In genomic region chr16:64426131-64426666, GRCh38 we compare ENCODE assay signal across 28 cellular contexts.
DNase-seq lines count a peak whose midpoint lies in the region; ATAC-seq, FAIRE-seq and TF ChIP-seq lines count a peak whose summit lies in the region.
"Had no signal": no experiment of that assay in that cellular context is flagged by ENCODE, and none has a peak within 500 bp of the region (broad histone marks: within the 10 kb centered on the region; RNA-seq: fewer than 3 reads in every experiment).

No MANE protein-coding gene starts in this region.

- intact Hi-C loops in OCI-LY7 (cut with micrococcal nuclease; ENCODE audit: unreplicated experiment): no loop called here

- H3K9me3 ChIP-seq in Karpas-422 (ENCODE audit: low read length) (peaks cover 8% of the 10 kb centered on the region; the same call in 1 of the 2 replicates), MM.1S (replicated peaks; ENCODE audit: insufficient read depth, low read length) (no peaks in the 10 kb centered on the region), OCI-LY7 (ENCODE audit: low read length) (peaks cover 26% of the 10 kb centered on the region), astrocyte (ENCODE audit: insufficient read depth, low read depth, low read length) (no peaks in the 10 kb centered on the region)
- H3K9me3 ChIP-seq: BE2C had no signal

- TF ChIP-seq CTCF in MM.1S (IDR thresholded peaks at IDR 0.05; ENCODE audit: low read length) (no peak), OCI-LY7 (conservative IDR thresholded peaks at IDR 0.05; ENCODE audit: low read length) (no peak), astrocyte (IDR thresholded peaks at IDR 0.05; ENCODE audit: insufficient read depth, low read depth, low read length) (no peak)

- no peak overlapping the region for H3K4me3 Mint-ChIP-seq in astrocyte (ENCODE audit: unreplicated experiment)
- no peak overlapping the region for H3K4me3 Mint-ChIP-seq in activated naive CD4-positive, alpha-beta T cell treated with anti-CD3 and anti-CD28 coated beads, Interleukin-2, amount 10 ng/mL, durations not matched to agents 7 days and 5 days
- H3K4me3 Mint-ChIP-seq: CD14-positive monocyte; CD4-positive, alpha-beta memory T cell; CD4-positive, CD25-positive, alpha-beta regulatory T cell; CD8-positive, alpha-beta memory T cell had no signal

- peaks cover 6% of the 10 kb centered on the region for H3K9me3 Mint-ChIP-seq in astrocyte (ENCODE audit: unreplicated experiment)
- peaks cover 27% of the 10 kb centered on the region for H3K9me3 Mint-ChIP-seq in activated naive CD4-positive, alpha-beta T cell treated with anti-CD3 and anti-CD28 coated beads, Interleukin-2, amount 10 ng/mL, durations not matched to agents 7 days and 5 days

- H3K27ac ChIP-seq in Karpas-422 (ENCODE audit: low read length) (peak overlapping the region; percentile 55), MM.1S (ENCODE audit: low read length) (no peak overlapping the region), OCI-LY7 (ENCODE audit: low read depth, low read length, poor library complexity, severe bottlenecking) (no peak overlapping the region), astrocyte (ENCODE audit: low read depth, low read length) (no peak overlapping the region)
- H3K27ac ChIP-seq: BLaER1 had no signal

- no peaks in the 10 kb centered on the region for H3F3A ChIP-seq in MM.1S (ENCODE audit: insufficient read depth, low read length)

- H3K4me2 ChIP-seq in Karpas-422 (ENCODE audit: low read depth, low read length, poor library complexity, severe bottlenecking) (no peak overlapping the region), MM.1S (ENCODE audit: low read depth, low read length) (no peak overlapping the region), OCI-LY7 (ENCODE audit: low read length) (no peak overlapping the region), astrocyte (ENCODE audit: low read length) (no peak overlapping the region)
- H3K4me2 ChIP-seq: BLaER1 had no signal

- H3K4me1 ChIP-seq in Karpas-422 (ENCODE audit: low read length) (peaks cover 44% of the 10 kb centered on the region), MM.1S (ENCODE audit: low read length) (no peaks in the 10 kb centered on the region), OCI-LY7 (ENCODE audit: insufficient read depth, low read length, poor library complexity, severe bottlenecking) (peaks cover 19% of the 10 kb centered on the region), astrocyte (ENCODE audit: insufficient read depth, low read length) (peaks cover 12% of the 10 kb centered on the region)

- no peaks in the 10 kb centered on the region for H3K9me2 ChIP-seq in Karpas-422 (replicated peaks; ENCODE audit: insufficient read depth, low read length)
- no peaks in the 10 kb centered on the region for H3K9me2 ChIP-seq in MM.1S (replicated peaks; ENCODE audit: insufficient read depth, low read length)
- no peaks in the 10 kb centered on the region for H3K9me2 ChIP-seq in OCI-LY7 (ENCODE audit: insufficient read depth, low read length)

- no peak for FAIRE-seq in astrocyte (lab: Jason Lieb, UNC)
- FAIRE-seq: A204.1, GM12891, GM19239 had no signal

- H4K20me1 ChIP-seq in Karpas-422 (ENCODE audit: insufficient read depth, low read depth, low read length): no peaks in the 10 kb centered on the region
- no peaks in the 10 kb centered on the region for H4K20me1 ChIP-seq in MM.1S (ENCODE audit: insufficient read depth, low read length)
- no peaks in the 10 kb centered on the region for H4K20me1 ChIP-seq in OCI-LY7 (ENCODE audit: insufficient read depth, low read length)
- no peaks in the 10 kb centered on the region for H4K20me1 ChIP-seq in astrocyte (ENCODE audit: insufficient read depth, low read length)
- H4K20me1 ChIP-seq: BLaER1 had no signal

- H3K4me3 ChIP-seq in Karpas-422 (ENCODE audit: low read length): no peak overlapping the region
- no peak overlapping the region for H3K4me3 ChIP-seq in MM.1S (ENCODE audit: low read length)
- no peak overlapping the region for H3K4me3 ChIP-seq in OCI-LY7 (ENCODE audit: low read depth, low read length, poor library complexity, severe bottlenecking)
- H3K4me3 ChIP-seq in astrocyte (ENCODE audit: insufficient read depth, low read depth, low read length): no peak overlapping the region
- H3K4me3 ChIP-seq: BLaER1 had no signal

- H2AFZ ChIP-seq in Karpas-422 (ENCODE audit: low read length) (peak overlapping the region; percentile 39; the same call in 1 of the 2 replicates), MM.1S (ENCODE audit: low read length) (no peak overlapping the region), OCI-LY7 (ENCODE audit: low read length) (peak overlapping the region; percentile 39; the same call in 1 of the 2 replicates), astrocyte (ENCODE audit: low read depth, low read length) (no peak overlapping the region)

- H3K9ac ChIP-seq in Karpas-422 (ENCODE audit: low read length): no peak overlapping the region
- H3K9ac ChIP-seq in MM.1S (ENCODE audit: low read length): no peak overlapping the region
- no peak overlapping the region for H3K9ac ChIP-seq in astrocyte (ENCODE audit: low read length)
- H3K9ac ChIP-seq: BLaER1 had no signal

- ATAC-seq in GM21528 (IDR thresholded peaks at IDR 0.05; ENCODE audit: low FRiP score, unreplicated experiment): no peak

- H3K27me3 ChIP-seq in Karpas-422 (ENCODE audit: low read length) (no peaks in the 10 kb centered on the region), MM.1S (replicated peaks; ENCODE audit: insufficient read depth, low read length) (no peaks in the 10 kb centered on the region), astrocyte (ENCODE audit: insufficient read depth, low read length) (no peaks in the 10 kb centered on the region)
- H3K27me3 ChIP-seq: BE2C, BLaER1 had no signal

- CTCF ChIA-PET in OCI-LY7 (lab: Charles Lee; ENCODE audit: unreplicated experiment): no interaction called here
- CTCF ChIA-PET in activated naive CD4-positive, alpha-beta T cell treated with anti-CD3 and anti-CD28 coated beads, Interleukin-2, amount 10 ng/mL, durations not matched to agents 7 days and 5 days (lab: Charles Lee): no interaction called here

- H3K79me2 ChIP-seq in Karpas-422 (ENCODE audit: low read length): no peaks in the 10 kb centered on the region
- no peaks in the 10 kb centered on the region for H3K79me2 ChIP-seq in MM.1S (ENCODE audit: low read length)
- H3K79me2 ChIP-seq in OCI-LY7 (ENCODE audit: insufficient read depth, low read depth, low read length): no peaks in the 10 kb centered on the region
- H3K79me2 ChIP-seq in astrocyte (ENCODE audit: insufficient read depth, low read length): no peaks in the 10 kb centered on the region

- POLR2A ChIA-PET in OCI-LY7 (lab: Charles Lee): interaction anchor here (0.7 to 2.4 kb wide), 4 partner anchors 10 to 99 kb away, joined by 3 to 7 read pairs (median 4); no protein-coding TSS in a partner anchor

- H3K36me3 ChIP-seq in Karpas-422 (ENCODE audit: insufficient read depth, low read length) (no peaks in the 10 kb centered on the region; the same call in 1 of the 2 replicates), MM.1S (replicated peaks; ENCODE audit: insufficient read depth, low read length) (no peaks in the 10 kb centered on the region), OCI-LY7 (ENCODE audit: insufficient read depth, low read length) (peaks cover 8% of the 10 kb centered on the region; the same call in 1 of the 2 replicates), astrocyte (ENCODE audit: insufficient read depth, low read length) (no peaks in the 10 kb centered on the region)
- H3K36me3 ChIP-seq: BE2C, BLaER1 had no signal

- BruUV-seq in OCI-LY7 (replicated peaks; lab: Mats Ljungman, UMichigan): no TSS peak

- H3K36me3 Mint-ChIP-seq in astrocyte (ENCODE audit: low read depth, unreplicated experiment): no peaks in the 10 kb centered on the region
- H3K36me3 Mint-ChIP-seq in activated naive CD4-positive, alpha-beta T cell treated with anti-CD3 and anti-CD28 coated beads, Interleukin-2, amount 10 ng/mL, durations not matched to agents 7 days and 5 days: no peaks in the 10 kb centered on the region
- H3K36me3 Mint-ChIP-seq: CD14-positive monocyte; CD4-positive, CD25-positive, alpha-beta regulatory T cell had no signal

- no peak for DNase-seq in Karpas-422
- DNase-seq in MM.1S: peak; percentile 8
- DNase-seq in OCI-LY7 (ENCODE audit: low spot score): no peak
- no peak for DNase-seq in astrocyte (ENCODE audit: low read depth)
- no peak for DNase-seq in NCI-H526 treated with DMSO at 0.1 percent for 48 hours (lab: John Stamatoyannopoulos, UW)
- no peak for DNase-seq in OCI-M2 (lab: John Stamatoyannopoulos, UW; ENCODE audit: unreplicated experiment)
- no peak for DNase-seq in activated naive CD4-positive, alpha-beta T cell treated with anti-CD3 and anti-CD28 coated beads, Interleukin-2, amount 10 ng/mL, durations not matched to agents 7 days and 5 days
- DNase-seq: 8988T; ACHN; BE2C; C1 segment of cervical spinal cord; CD4-positive, alpha-beta memory T cell; CD4-positive, CD25-positive, alpha-beta regulatory T cell; CD8-positive, alpha-beta memory T cell; COR-L47; DMS 273 treated with DMSO at 0.1 percent for 48 hours; DMS153; DMS53; DMS79; DND-41; EL; GDM1 had no signal

- peak overlapping the region; percentile 23 for H3K27ac Mint-ChIP-seq in astrocyte (ENCODE audit: unreplicated experiment)
- no peak overlapping the region for H3K27ac Mint-ChIP-seq in activated naive CD4-positive, alpha-beta T cell treated with anti-CD3 and anti-CD28 coated beads, Interleukin-2, amount 10 ng/mL, durations not matched to agents 7 days and 5 days
- H3K27ac Mint-ChIP-seq: CD14-positive monocyte; CD4-positive, alpha-beta memory T cell; CD4-positive, CD25-positive, alpha-beta regulatory T cell; CD8-positive, alpha-beta memory T cell had no signal

- no peaks in the 10 kb centered on the region for H3K27me3 Mint-ChIP-seq in astrocyte (ENCODE audit: low read depth, unreplicated experiment)
- H3K27me3 Mint-ChIP-seq in activated naive CD4-positive, alpha-beta T cell treated with anti-CD3 and anti-CD28 coated beads, Interleukin-2, amount 10 ng/mL, durations not matched to agents 7 days and 5 days: no peaks in the 10 kb centered on the region
- H3K27me3 Mint-ChIP-seq: CD4-positive, alpha-beta memory T cell; CD4-positive, CD25-positive, alpha-beta regulatory T cell; CD8-positive, alpha-beta memory T cell had no signal

- peaks cover 11% of the 10 kb centered on the region for H3K4me1 Mint-ChIP-seq in astrocyte (ENCODE audit: low read depth, unreplicated experiment)
- no peaks in the 10 kb centered on the region for H3K4me1 Mint-ChIP-seq in activated naive CD4-positive, alpha-beta T cell treated with anti-CD3 and anti-CD28 coated beads, Interleukin-2, amount 10 ng/mL, durations not matched to agents 7 days and 5 days
- H3K4me1 Mint-ChIP-seq: CD14-positive monocyte; CD4-positive, CD25-positive, alpha-beta regulatory T cell; CD8-positive, alpha-beta memory T cell had no signal

Comparison
In these comparisons a context has a peak if more than half of its experiments do, and no peak if none do; other contexts are left out.
1. H2AFZ ChIP-seq: peak in Karpas-422 (single experiment) and OCI-LY7 (single experiment); none in MM.1S (single experiment) and astrocyte (single experiment).